Comparison of ENCODE assay signal across 1 cellular context in genomic region chr19:53355739-53356138, GRCh38.
A peak's percentile ranks its signal among the peaks of the same experiment; 100 is the strongest.
TF ChIP-seq lines count a peak whose summit lies in the region.

No MANE protein-coding gene starts in this region.

TF ChIP-seq in K562, 482 proteins besides CTCF, POLR2A, EP300 and RAD21 (continued from another document):
- TF ChIP-seq RBM14 (IDR thresholded peaks at IDR 0.05; ENCODE audit: borderline replicate concordance, insufficient read depth, low read depth, low read length) (no peak), HMG20B (CRISPR knock-in tag; IDR thresholded peaks at IDR 0.05) (no peak), ZNF324 (CRISPR knock-in tag; IDR thresholded peaks at IDR 0.05) (peak; percentile 94), YBX1 (IDR thresholded peaks at IDR 0.05) (no peak), SRF (CRISPR knock-in tag; IDR thresholded peaks at IDR 0.05) (no peak), GABPB1 (CRISPR knock-in tag; IDR thresholded peaks at IDR 0.05) (no peak), ZBTB5 (IDR thresholded peaks at IDR 0.05) (no peak), NR1H2 (CRISPR knock-in tag; IDR thresholded peaks at IDR 0.05) (no peak)
